ENCODE assay signal across 14 cellular contexts in the genomic region with DNA sequence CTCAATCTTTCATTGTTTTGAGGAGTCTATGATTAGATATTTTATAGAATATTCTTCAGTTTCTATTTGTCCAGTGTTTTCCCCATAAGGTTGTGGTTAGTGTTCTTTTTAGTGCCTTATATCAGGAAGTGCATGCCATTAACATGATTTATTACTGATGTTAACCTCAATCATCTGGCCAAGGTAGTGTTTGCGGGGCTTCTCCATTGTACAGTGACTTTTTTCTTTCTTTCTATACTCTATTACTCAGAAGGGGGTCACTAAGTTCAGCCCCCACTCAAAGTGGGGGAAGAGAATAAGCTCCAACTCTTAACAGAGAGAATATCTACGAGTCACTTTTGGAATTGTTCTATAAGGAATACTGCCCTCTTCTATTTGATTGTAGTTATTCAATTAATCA.
A peak's percentile ranks its signal among the peaks of the same experiment; 100 is the strongest.
DNase-seq lines count a peak whose midpoint lies in the region; TF ChIP-seq lines count a peak whose summit lies in the region.
"Had no signal": no experiment of that assay in that cellular context is flagged by ENCODE, and none has a peak within 500 bp of the region (broad histone marks: within the 10 kb centered on the region; RNA-seq: fewer than 3 reads in every experiment).

No MANE protein-coding gene starts in this region.

- H3K79me1 ChIP-seq in mesenchymal stem cell (replicated peaks; ENCODE audit: low read length, poor library complexity, severe bottlenecking), result no peaks in the 10 kb centered on the region

- H3K4me2 ChIP-seq in GM23248 (ENCODE audit: unreplicated experiment) (peak overlapping the region; percentile 67), mesenchymal stem cell (ENCODE audit: low read length, poor library complexity, severe bottlenecking) (no peak overlapping the region)
- H3K4me2 ChIP-seq: BLaER1 treated with 17β-estradiol and CSF1 and Interleukin-3, amounts not matched to agents 10 nM and 100 nM had no signal

- H2AFZ ChIP-seq in GM23248, result peak overlapping the region; percentile 18; the same call in 1 of the 2 replicates
- H2AFZ ChIP-seq in mesenchymal stem cell (ENCODE audit: low read depth, low read length), result no peak overlapping the region

- no peaks in the 10 kb centered on the region for H3K36me3 Mint-ChIP-seq in chondrocyte (ENCODE audit: low read depth)
- no peaks in the 10 kb centered on the region for H3K36me3 Mint-ChIP-seq in CD8-positive, alpha-beta memory T cell

- H3K18ac ChIP-seq in mesenchymal stem cell (ENCODE audit: low read depth in 1 of 2, low read length in 2 of 2), result no peak overlapping the region

- TF ChIP-seq CTCF in chondrocyte (IDR thresholded peaks at IDR 0.05), result no peak
- no peak for TF ChIP-seq CTCF in suprapubic skin (IDR thresholded peaks at IDR 0.05)

- H3K4me1 ChIP-seq in GM23248 (ENCODE audit: insufficient read depth), result peaks cover 41% of the 10 kb centered on the region
- peaks cover 2% of the 10 kb centered on the region for H3K4me1 ChIP-seq in mesenchymal stem cell (ENCODE audit: control insufficient read depth, insufficient read depth, low read depth, low read length)
- H3K4me1 ChIP-seq in suprapubic skin, result peaks cover 2% of the 10 kb centered on the region
- H3K4me1 ChIP-seq in CD8-positive, alpha-beta memory T cell (ENCODE audit: insufficient read depth, low read length), result no peaks in the 10 kb centered on the region
- H3K4me1 ChIP-seq: ascending aorta; BLaER1 treated with 17β-estradiol and CSF1 and Interleukin-3, amounts not matched to agents 10 nM and 100 nM had no signal

- no peak overlapping the region for H3K4ac ChIP-seq in mesenchymal stem cell (ENCODE audit: low read depth in 1 of 2, low read length in 2 of 2)

- CTCF ChIA-PET in CD8-positive, alpha-beta memory T cell (lab: Charles Lee), result no interaction called here

- H3K9ac ChIP-seq in GM23248, result no peak overlapping the region
- no peak overlapping the region for H3K9ac ChIP-seq in mesenchymal stem cell (ENCODE audit: low read length)
- H3K9ac ChIP-seq: BLaER1 treated with 17β-estradiol and CSF1 and Interleukin-3, amounts not matched to agents 10 nM and 100 nM had no signal

- H4K8ac ChIP-seq in mesenchymal stem cell (ENCODE audit: low read length), result no peak overlapping the region

- H3K79me2 ChIP-seq in GM23248 (ENCODE audit: insufficient read depth), result no peaks in the 10 kb centered on the region

- no peak overlapping the region for H4K91ac ChIP-seq in mesenchymal stem cell (ENCODE audit: low read length)

- peak overlapping the region; percentile 24 for H3K27ac Mint-ChIP-seq in chondrocyte (ENCODE audit: unreplicated experiment)
- no peak overlapping the region for H3K27ac Mint-ChIP-seq in CD8-positive, alpha-beta memory T cell

- H4K20me1 ChIP-seq in GM23248 (ENCODE audit: insufficient read depth), result no peaks in the 10 kb centered on the region
- H4K20me1 ChIP-seq: BLaER1 treated with 17β-estradiol and CSF1 and Interleukin-3, amounts not matched to agents 10 nM and 100 nM had no signal

- H3K14ac ChIP-seq in mesenchymal stem cell (ENCODE audit: low read length in 2 of 2), result no peak overlapping the region

- peaks cover 2% of the 10 kb centered on the region for H3K9me3 Mint-ChIP-seq in chondrocyte (ENCODE audit: low read depth)
- no peaks in the 10 kb centered on the region for H3K9me3 Mint-ChIP-seq in CD8-positive, alpha-beta memory T cell

- H3K23ac ChIP-seq in mesenchymal stem cell (ENCODE audit: low read length in 2 of 2), result no peak overlapping the region

- POLR2A ChIA-PET in CD8-positive, alpha-beta memory T cell (lab: Charles Lee), result no interaction called here

- H2BK12ac ChIP-seq in mesenchymal stem cell (ENCODE audit: low read length in 2 of 2), result no peak overlapping the region

- H2AK5ac ChIP-seq in mesenchymal stem cell (ENCODE audit: low read length, severe bottlenecking), result no peak overlapping the region

- H3K27ac ChIP-seq in GM23248 (no peak overlapping the region), mesenchymal stem cell (ENCODE audit: low read length, poor library complexity, severe bottlenecking) (no peak overlapping the region), suprapubic skin (no peak overlapping the region)
- H3K27ac ChIP-seq in CD8-positive, alpha-beta memory T cell (ENCODE audit: low read depth, low read length), result no peak overlapping the region
- H3K27ac ChIP-seq: ascending aorta; BLaER1 treated with 17β-estradiol and CSF1 and Interleukin-3, amounts not matched to agents 10 nM and 100 nM had no signal

- peaks cover 28% of the 10 kb centered on the region for H3K4me1 Mint-ChIP-seq in chondrocyte (ENCODE audit: low read depth)
- H3K4me1 Mint-ChIP-seq in CD8-positive, alpha-beta memory T cell, result peaks cover 0 to 2% (median 0%) of the 10 kb centered on the region in 3 donors

- peaks cover 29% of the 10 kb centered on the region for H3F3A ChIP-seq in GM23248 (ENCODE audit: insufficient read depth)

- 24% methylated on average over 2 of the region's 2 CpGs for WGBS in GM23248 (ENCODE audit: low coverage in 1 of 2, low lambda C conversion rate in 2 of 2, missing lambda C conversion rate in 2 of 2), 2 experiments
- no CpG with 5 or more reads among the region's 2 CpGs for WGBS in mesenchymal stem cell
- WGBS in suprapubic skin, result 50% methylated on average over 2 of the region's 2 CpGs

- no peaks in the 10 kb centered on the region for H3K9me2 ChIP-seq in GM23248 (ENCODE audit: insufficient read depth)

- H2BK5ac ChIP-seq in mesenchymal stem cell (ENCODE audit: low read depth, low read length, poor library complexity, severe bottlenecking), result no peak overlapping the region

- H3K4me3 ChIP-seq in GM23248 (peak overlapping the region; percentile 12; the same call in 1 of the 2 replicates), mesenchymal stem cell (ENCODE audit: insufficient read depth in 1 of 2, low read depth in 1 of 2, low read length in 2 of 2) (no peak overlapping the region), suprapubic skin (no peak overlapping the region)
- H3K4me3 ChIP-seq in CD8-positive, alpha-beta memory T cell (ENCODE audit: low read length), result no peak overlapping the region
- H3K4me3 ChIP-seq: ascending aorta; BLaER1 treated with 17β-estradiol and CSF1 and Interleukin-3, amounts not matched to agents 10 nM and 100 nM had no signal

- DNase-seq in GM23248 (peak; percentile 37), NCI-H69 (lab: John Stamatoyannopoulos, UW) (peak; percentile 63), chondrocyte (ENCODE audit: low spot score) (no peak), mesenchymal stem cell (peak; percentile 20), suprapubic skin (ENCODE audit: low spot score in 2 of 2) (no peak)
- no peak for DNase-seq in stimulated activated CD4-positive, alpha-beta T cell treated with anti-CD3 and anti-CD28 coated beads, Interleukin-4, amount 100 ng/mL, for 24 hours
- DNase-seq in activated CD8-positive, alpha-beta memory T cell treated with anti-CD3 and anti-CD28 coated beads, Interleukin-2, amount 50 U/mL, for 4 hours, result no peak
- DNase-seq in CD8-positive, alpha-beta memory T cell, result no peak
- DNase-seq: effector CD4-positive, alpha-beta T cell; islet precursor cell; NCI-H1092 treated with DMSO at 0.1 percent for 48 hours; NCI-H345 had no signal

- H2BK120ac ChIP-seq in mesenchymal stem cell (ENCODE audit: low read depth, low read length), result no peak overlapping the region

- no peaks in the 10 kb centered on the region for H3K36me3 ChIP-seq in GM23248 (ENCODE audit: low read depth)
- no peaks in the 10 kb centered on the region for H3K36me3 ChIP-seq in mesenchymal stem cell (ENCODE audit: control insufficient read depth in 1 of 2, insufficient read depth in 2 of 2, low read depth in 1 of 2, low read length in 2 of 2)
- H3K36me3 ChIP-seq in suprapubic skin, result no peaks in the 10 kb centered on the region
- H3K36me3 ChIP-seq in CD8-positive, alpha-beta memory T cell (ENCODE audit: insufficient read depth, low read length), result no peaks in the 10 kb centered on the region
- H3K36me3 ChIP-seq: ascending aorta; BLaER1 treated with 17β-estradiol and CSF1 and Interleukin-3, amounts not matched to agents 10 nM and 100 nM had no signal

- in situ Hi-C loops in GM23248 (cut with MboI), result no loop called here

- H3K27me3 Mint-ChIP-seq in chondrocyte (ENCODE audit: low read depth), result no peaks in the 10 kb centered on the region
- peaks cover 6 to 13% of the 10 kb centered on the region in 2 donors for H3K27me3 Mint-ChIP-seq in CD8-positive, alpha-beta memory T cell

- H3K9me3 ChIP-seq in GM23248 (ENCODE audit: low read depth), result no peaks in the 10 kb centered on the region
- H3K9me3 ChIP-seq in mesenchymal stem cell (ENCODE audit: control insufficient read depth, low read length), result no peaks in the 10 kb centered on the region
- H3K9me3 ChIP-seq in suprapubic skin, result no peaks in the 10 kb centered on the region
- H3K9me3 ChIP-seq in CD8-positive, alpha-beta memory T cell (ENCODE audit: low read length), result no peaks in the 10 kb centered on the region
- H3K9me3 ChIP-seq: ascending aorta; BLaER1 treated with 17β-estradiol and CSF1 and Interleukin-3, amounts not matched to agents 10 nM and 100 nM had no signal

- no peaks in the 10 kb centered on the region for H3K27me3 ChIP-seq in GM23248 (replicated peaks; ENCODE audit: insufficient read depth)
- no peaks in the 10 kb centered on the region for H3K27me3 ChIP-seq in mesenchymal stem cell (ENCODE audit: control insufficient read depth in 1 of 2, insufficient read depth in 1 of 2, low read length in 2 of 2)
- H3K27me3 ChIP-seq in suprapubic skin, result no peaks in the 10 kb centered on the region
- no peaks in the 10 kb centered on the region for H3K27me3 ChIP-seq in CD8-positive, alpha-beta memory T cell (ENCODE audit: insufficient read depth, low read length, poor library complexity, severe bottlenecking)
- H3K27me3 ChIP-seq: ascending aorta; BLaER1 treated with 17β-estradiol and CSF1 and Interleukin-3, amounts not matched to agents 10 nM and 100 nM had no signal

- H3K4me3 Mint-ChIP-seq in chondrocyte (ENCODE audit: unreplicated experiment), result no peak overlapping the region
- H3K4me3 Mint-ChIP-seq in CD8-positive, alpha-beta memory T cell, result no peak overlapping the region

- no peak for TF ChIP-seq EP300 in suprapubic skin (IDR thresholded peaks at IDR 0.05)

- TF ChIP-seq POLR2A in suprapubic skin (IDR thresholded peaks at IDR 0.05), result no peak

- H2BK15ac ChIP-seq in mesenchymal stem cell (ENCODE audit: low read depth, poor library complexity, severe bottlenecking), result no peak overlapping the region

Comparison
In these comparisons a context has a peak if more than half of its experiments do, and no peak if none do; other contexts are left out.
1. DNase-seq: peak in GM23248 (single experiment), NCI-H69 (single experiment) and mesenchymal stem cell (single experiment); none in chondrocyte (single experiment), stimulated activated CD4-positive, alpha-beta T cell treated with anti-CD3 and anti-CD28 coated beads, Interleukin-4, amount 100 ng/mL, for 24 hours (single experiment), suprapubic skin (0 of 2), activated CD8-positive, alpha-beta memory T cell treated with anti-CD3 and anti-CD28 coated beads, Interleukin-2, amount 50 U/mL, for 4 hours (single experiment) and CD8-positive, alpha-beta memory T cell (0 of 5).